Comparison of ENCODE assay signal across 15 cellular contexts in genomic region chr2:177093384-177093783, GRCh38.
DNase-seq lines count a peak whose midpoint lies in the region; ATAC-seq and TF ChIP-seq lines count a peak whose summit lies in the region.
"Had no signal": no experiment of that assay in that cellular context is flagged by ENCODE, and none has a peak within 500 bp of the region (broad histone marks: within the 10 kb centered on the region; RNA-seq: fewer than 3 reads in every experiment).

No MANE protein-coding gene starts in this region.

- no peaks in the 10 kb centered on the region for H3K79me1 ChIP-seq in mesenchymal stem cell (replicated peaks; ENCODE audit: low read length, poor library complexity, severe bottlenecking)

- DNase-seq in SK-N-SH: no peak
- peak; percentile 31 for DNase-seq in amniotic epithelial cell (ENCODE audit: low read depth)
- peak; percentile 6 for DNase-seq in mesenchymal stem cell
- no peak for DNase-seq in cerebellar nuclear complex (lab: John Stamatoyannopoulos, UW)
- no peak for DNase-seq in ACHN
- DNase-seq in putamen (ENCODE audit: low spot score): no peak
- DNase-seq: BE2C; CD4-positive, alpha-beta memory T cell; DMS79; H7; IMR-90 had no signal

- in situ Hi-C loops in ACHN (cut with HindIII; ENCODE audit: low pct_ligation_motif_present, low pct_unique_long_range_greater_than_20kb, low sequenced_read_pairs): no loop called here

- 67% methylated on average over 4 of the region's 4 CpGs for WGBS in SK-N-SH (ENCODE audit: low lambda C conversion rate)
- 92% methylated on average over 3 of the region's 4 CpGs for WGBS in mesenchymal stem cell

- no peaks in the 10 kb centered on the region for H3K36me3 ChIP-seq in SK-N-SH (replicated peaks in 1 of 2; ENCODE audit: control insufficient read depth in 1 of 2, insufficient read depth in 2 of 2, low read length in 1 of 2)
- no peaks in the 10 kb centered on the region for H3K36me3 ChIP-seq in mesenchymal stem cell (ENCODE audit: control insufficient read depth in 1 of 2, insufficient read depth in 2 of 2, low read depth in 1 of 2, low read length in 2 of 2)
- H3K36me3 ChIP-seq: BE2C had no signal

- no peak overlapping the region for H4K8ac ChIP-seq in mesenchymal stem cell (ENCODE audit: low read length)

- H3K9me2 ChIP-seq in SK-N-SH: no peaks in the 10 kb centered on the region

- H3F3A ChIP-seq in SK-N-SH (replicated peaks; ENCODE audit: insufficient read depth): no peaks in the 10 kb centered on the region

- POLR2A ChIA-PET in SK-N-SH (lab: Yijun Ruan, JAX): no interaction called here

- H2BK5ac ChIP-seq in mesenchymal stem cell (ENCODE audit: low read depth, low read length, poor library complexity, severe bottlenecking): no peak overlapping the region

- ATAC-seq in SK-N-SH treated with all-trans-retinoic acid at 6 μM for 48 hours: no peak
- ATAC-seq: GM23338 had no signal

- H3K27me3 ChIP-seq in SK-N-SH (ENCODE audit: insufficient read depth) (no peaks in the 10 kb centered on the region), mesenchymal stem cell (ENCODE audit: control insufficient read depth in 1 of 2, insufficient read depth in 1 of 2, low read length in 2 of 2) (no peaks in the 10 kb centered on the region)
- H3K27me3 ChIP-seq: BE2C had no signal

- H3K4me2 ChIP-seq in SK-N-SH (no peak overlapping the region), mesenchymal stem cell (ENCODE audit: low read length, poor library complexity, severe bottlenecking) (no peak overlapping the region)
- H3K4me2 ChIP-seq: GM23338 had no signal

- no peak for TF ChIP-seq RAD21 in SK-N-SH (IDR thresholded peaks at IDR 0.05; ENCODE audit: low read length)

- H4K20me1 ChIP-seq in SK-N-SH (ENCODE audit: insufficient read depth): no peaks in the 10 kb centered on the region

- H2BK15ac ChIP-seq in mesenchymal stem cell (ENCODE audit: low read depth, poor library complexity, severe bottlenecking): no peak overlapping the region

- no peak overlapping the region for H2BK120ac ChIP-seq in mesenchymal stem cell (ENCODE audit: low read depth, low read length)

- H2AK5ac ChIP-seq in mesenchymal stem cell (ENCODE audit: low read length, severe bottlenecking): no peak overlapping the region

- H3K4me1 ChIP-seq in SK-N-SH (ENCODE audit: control insufficient read depth in 1 of 2, insufficient read depth in 2 of 2, low read depth in 1 of 2, low read length in 1 of 2) (no peaks in the 10 kb centered on the region), mesenchymal stem cell (ENCODE audit: control insufficient read depth, insufficient read depth, low read depth, low read length) (no peaks in the 10 kb centered on the region)
- H3K4me1 ChIP-seq: BE2C had no signal

- H3K79me2 ChIP-seq in SK-N-SH (ENCODE audit: insufficient read depth): no peaks in the 10 kb centered on the region

- no peak overlapping the region for H3K14ac ChIP-seq in mesenchymal stem cell (ENCODE audit: low read length in 2 of 2)

- H3K27ac ChIP-seq in SK-N-SH (ENCODE audit: low read depth in 2 of 2, low read length in 1 of 2) (no peak overlapping the region), mesenchymal stem cell (ENCODE audit: low read length, poor library complexity, severe bottlenecking) (no peak overlapping the region)
- H3K27ac ChIP-seq: 22Rv1, C4-2B had no signal

- no peak for TF ChIP-seq EP300 in SK-N-SH (IDR thresholded peaks at IDR 0.05; ENCODE audit: borderline replicate concordance in 1 of 2, low read depth in 1 of 2, low read length in 1 of 2)

- H3K9me3 ChIP-seq in SK-N-SH (no peaks in the 10 kb centered on the region), mesenchymal stem cell (ENCODE audit: control insufficient read depth, low read length) (no peaks in the 10 kb centered on the region)
- H3K9me3 ChIP-seq: BE2C had no signal

- no peak for TF ChIP-seq CTCF in SK-N-SH (IDR thresholded peaks at IDR 0.05)

- H3K4ac ChIP-seq in mesenchymal stem cell (ENCODE audit: low read depth in 1 of 2, low read length in 2 of 2): no peak overlapping the region

- H4K91ac ChIP-seq in mesenchymal stem cell (ENCODE audit: low read length): no peak overlapping the region

- no peak overlapping the region for H2AFZ ChIP-seq in SK-N-SH (ENCODE audit: low read depth)
- no peak overlapping the region for H2AFZ ChIP-seq in mesenchymal stem cell (ENCODE audit: low read depth, low read length)
- H2AFZ ChIP-seq: GM23338 had no signal

- H3K4me3 ChIP-seq in SK-N-SH (ENCODE audit: low read depth in 2 of 2, low read length in 1 of 2) (no peak overlapping the region), mesenchymal stem cell (ENCODE audit: insufficient read depth in 1 of 2, low read depth in 1 of 2, low read length in 2 of 2) (no peak overlapping the region)
- H3K4me3 ChIP-seq: GM23338 had no signal

- H3K18ac ChIP-seq in mesenchymal stem cell (ENCODE audit: low read depth in 1 of 2, low read length in 2 of 2): no peak overlapping the region

- CTCF ChIA-PET in SK-N-SH (lab: Yijun Ruan, JAX): interaction anchor here (0.8 kb wide), 1 partner anchor 56 kb away, joined by 3 read pairs; no protein-coding TSS in a partner anchor

- H2BK12ac ChIP-seq in mesenchymal stem cell (ENCODE audit: low read length in 2 of 2): no peak overlapping the region

- no peak overlapping the region for H3K23ac ChIP-seq in mesenchymal stem cell (ENCODE audit: low read length in 2 of 2)

- H3K9ac ChIP-seq in SK-N-SH (no peak overlapping the region), mesenchymal stem cell (ENCODE audit: low read length) (no peak overlapping the region)

TF ChIP-seq in SK-N-SH treated with all-trans-retinoic acid at 6 μM for 48 hours, 23 proteins besides CTCF, POLR2A, EP300 and RAD21:
- TF ChIP-seq PPARA (CRISPR knock-in tag; IDR thresholded peaks at IDR 0.05; ENCODE audit: borderline replicate concordance): no peak
- TF ChIP-seq ISL1 (CRISPR knock-in tag; IDR thresholded peaks at IDR 0.05): peak; percentile 58

TF ChIP-seq in SK-N-SH, 30 proteins besides CTCF, POLR2A, EP300 and RAD21:
- TF ChIP-seq JUND (IDR thresholded peaks at IDR 0.05): no peak
- no peak for TF ChIP-seq TAF1 (IDR thresholded peaks at IDR 0.05; ENCODE audit: borderline replicate concordance, low read depth, low read length)
- no peak for TF ChIP-seq RXRA (IDR thresholded peaks at IDR 0.05; ENCODE audit: borderline replicate concordance, low read depth)
- TF ChIP-seq RFX5 (IDR thresholded peaks at IDR 0.05; ENCODE audit: low read length): no peak
- no peak for TF ChIP-seq NFIC (IDR thresholded peaks at IDR 0.05; ENCODE audit: borderline replicate concordance)
- TF ChIP-seq REST (IDR thresholded peaks at IDR 0.05; ENCODE audit: low read depth, low read length): no peak
- TF ChIP-seq GABPA (IDR thresholded peaks at IDR 0.05; ENCODE audit: low read depth): no peak
- no peak for TF ChIP-seq USF2 (IDR thresholded peaks at IDR 0.05; ENCODE audit: borderline replicate concordance, low read depth, low read length)
- no peak for TF ChIP-seq MAX (IDR thresholded peaks at IDR 0.05; ENCODE audit: low read depth)
- no peak for TF ChIP-seq USF1 (IDR thresholded peaks at IDR 0.05; ENCODE audit: borderline replicate concordance, low read depth)
- TF ChIP-seq NRF1 (IDR thresholded peaks at IDR 0.05; ENCODE audit: low read depth, low read length): no peak
- no peak for TF ChIP-seq CHD2 (IDR thresholded peaks at IDR 0.05; ENCODE audit: low read length, partially characterized antibody)

Comparison
In these comparisons a context has a peak if more than half of its experiments do, and no peak if none do; other contexts are left out.
1. DNase-seq: peak in amniotic epithelial cell (single experiment) and mesenchymal stem cell (single experiment); none in SK-N-SH (single experiment), cerebellar nuclear complex (0 of 2), ACHN (single experiment) and putamen (single experiment).